8 cellular contexts compared by ENCODE assay signal in genomic region chr7:101244385-101245146, GRCh38. TPM values are rescaled to one million over a fixed set of nuclear protein-coding genes. Genes with fewer than 3 reads are reported as not detected.
DNase-seq lines count a peak whose midpoint lies in the region; ATAC-seq, FAIRE-seq and TF ChIP-seq lines count a peak whose summit lies in the region.

Gene FIS1 (minus strand): TSS chr7:101245081. CDS start chr7:101245004, 77 bp downstream.

- H2BK12ac ChIP-seq in H1 (ENCODE audit: low read depth, low read length) = peak within 1 kb of the TSS; percentile 44; the same call in 1 of the 2 replicates

- H3K9me3 Mint-ChIP-seq in Caco-2 (ENCODE audit: unreplicated experiment) = no peaks in the 10 kb centered on the region

- H3K27ac ChIP-seq in H1 (ENCODE audit: low read depth, low read length) = peak within 1 kb of the TSS; percentile 61; the same call in 1 of the 2 replicates

- TF ChIP-seq POLR2A in H1 (IDR thresholded peaks at IDR 0.05; ENCODE audit: control extremely low read depth in 1 of 2, low read depth in 2 of 2, low read length in 2 of 2) = no peak

- no TSS peak for BruUV-seq in Caco-2 (replicated peaks; lab: Mats Ljungman, UMichigan)

- H2BK5ac ChIP-seq in H1 (ENCODE audit: low read depth, low read length) = peak within 1 kb of the TSS; percentile 97

- H3K27ac Mint-ChIP-seq in Caco-2 (ENCODE audit: unreplicated experiment) = peak within 1 kb of the TSS; percentile 93

- 0 out of 2 replicates have a peak within 1 kb of the TSS, but pooled peaks have one; percentile 95 for H2BK15ac ChIP-seq in H1 (ENCODE audit: low read length)

- H4K8ac ChIP-seq in H1 (ENCODE audit: extremely low read depth, insufficient read depth, low read length) = peak within 1 kb of the TSS; percentile 88

- 3% methylated on average over 45 of the region's 45 CpGs; no CpG with 5 or more reads in 1 of the 2 experiments for WGBS in H1 (ENCODE audit: extremely low coverage in 1 of 2, insufficient coverage in 1 of 2, insufficient read length in 1 of 2, insufficient replicate concordance in 2 of 2, low coverage in 1 of 2, low lambda C conversion rate in 2 of 2, missing lambda C conversion rate in 1 of 2), 2 experiments

- H3K9me3 ChIP-seq in Caco-2 (no peaks in the 10 kb centered on the region), H1 (ENCODE audit: insufficient read depth in 2 of 2, low read depth in 1 of 2, low read length in 1 of 2) (no peaks in the 10 kb centered on the region)

- peak within 1 kb of the TSS in 3 of 4 experiments; percentile 57 to 63 (median 63); a peak in 6 of 7 replicates for H3K9ac ChIP-seq in H1 (replicated peaks in 1 of 4; ENCODE audit: extremely low read depth in 1 of 4, low read depth in 3 of 4, low read length in 3 of 4)

- H3K4me2 ChIP-seq in H1 (ENCODE audit: insufficient read depth in 1 of 2, low read depth in 2 of 2, low read length in 2 of 2) = peak within 1 kb of the TSS; percentile 65 to 99

- H2BK20ac ChIP-seq in H1 (ENCODE audit: low read length) = no peak within 1 kb of the TSS

- TF ChIP-seq CTCF in Caco-2 (IDR thresholded peaks at IDR 0.05; ENCODE audit: insufficient read depth in 1 of 2, low read depth in 1 of 2, low read length in 1 of 2, severe bottlenecking in 1 of 2, unreplicated experiment in 1 of 2) (peak in 1 of 2 experiments; percentile 95), H1 (IDR thresholded peaks at IDR 0.05; ENCODE audit: control extremely low read depth in 1 of 3, insufficient read depth in 1 of 3, low read depth in 1 of 3, low read length in 3 of 3) (peak in 1 of 3 experiments; percentile 83; a peak in 2 of 4 replicates)

- H3K27me3 ChIP-seq in Caco-2 (replicated peaks; ENCODE audit: control insufficient read depth, insufficient read depth, low read length) = no peaks in the 10 kb centered on the region
- no peaks in the 10 kb centered on the region for H3K27me3 ChIP-seq in H1 (replicated peaks in 1 of 4; ENCODE audit: control insufficient read depth in 3 of 4, extremely low read depth in 1 of 4, insufficient read depth in 3 of 4, low read length in 3 of 4)

- peaks cover 0 to 39% of the 10 kb centered on the region in 2 experiments; a peak in 1 of 4 replicates for H3K79me2 ChIP-seq in H1 (ENCODE audit: control insufficient read depth in 1 of 2, insufficient read depth in 2 of 2, low read length in 2 of 2)

- peak within 1 kb of the TSS; percentile 97 for H4K5ac ChIP-seq in H1 (ENCODE audit: insufficient read length, low read depth, low read length)

- no peaks in the 10 kb centered on the region; the same call in none of the 2 replicates for H3K36me3 ChIP-seq in Caco-2 (ENCODE audit: control insufficient read depth, insufficient read depth, low read length)
- peaks cover 0 to 4% (median 0%) of the 10 kb centered on the region in 4 experiments; a peak in 2 of 8 replicates for H3K36me3 ChIP-seq in H1 (ENCODE audit: control insufficient read depth in 2 of 4, insufficient read depth in 4 of 4, low read length in 3 of 4)

- H3K4me1 ChIP-seq in Caco-2 (peaks cover 13% of the 10 kb centered on the region; the same call in 1 of the 2 replicates), H1 (replicated peaks in 1 of 4; ENCODE audit: control insufficient read depth in 3 of 4, insufficient read depth in 4 of 4, low read length in 3 of 4) (peaks cover 0 to 6% (median 3%) of the 10 kb centered on the region in 4 experiments; a peak in 5 of 7 replicates)

- FAIRE-seq in H1 (lab: Jason Lieb, UNC) = no peak

- peak; percentile 82 for ATAC-seq in GM21360 (IDR thresholded peaks at IDR 0.05; ENCODE audit: unreplicated experiment)

- DNase-seq in Caco-2 = peak; percentile 94 to 95
- peak; percentile 89 for DNase-seq in HT1080 (ENCODE audit: low read depth)
- DNase-seq in NOMO-1 treated with DMSO at 0.1 percent for 48 hours (lab: John Stamatoyannopoulos, UW; ENCODE audit: unreplicated experiment) = peak; percentile 99
- DNase-seq in activated CD8-positive, alpha-beta memory T cell treated with anti-CD3 and anti-CD28 coated beads for 48 hours (ENCODE audit: low read depth in 2 of 3, low spot score in 2 of 3) = peak; percentile 87 to 95 (median 88)
- DNase-seq in H1 (ENCODE audit: low read depth in 1 of 2, low spot score in 2 of 2) = peak; percentile 76 to 98
- peak; percentile 98 for DNase-seq in mesenteric fat pad (ENCODE audit: low spot score)
- DNase-seq in stimulated activated CD8-positive, alpha-beta memory T cell treated with anti-CD3 and anti-CD28 coated beads, Interleukin-15, amount 100 ng/mL, for 24 hours (ENCODE audit: low read depth) = peak; percentile 82

- TF ChIP-seq EP300 in H1 (IDR thresholded peaks at IDR 0.05; ENCODE audit: borderline replicate concordance in 1 of 2, low read depth in 2 of 2, low read length in 2 of 2) = no peak

- no peak within 1 kb of the TSS; the same call in 1 of the 2 replicates for H2AK5ac ChIP-seq in H1 (ENCODE audit: low read depth, low read length)

- peaks cover 9% of the 10 kb centered on the region for H3K23me2 ChIP-seq in H1 (ENCODE audit: low read depth, low read length)

- TF ChIP-seq RAD21 in H1 (IDR thresholded peaks at IDR 0.05 in 1 of 2, conservative IDR thresholded peaks at IDR 0.05 in 1 of 2; ENCODE audit: low read depth in 2 of 2, low read length in 2 of 2) = no peak; a peak in 1 of 4 replicates

- H4K91ac ChIP-seq in H1 (replicated peaks; ENCODE audit: insufficient read length, low read length) = peak within 1 kb of the TSS; percentile 31

- no peaks in the 10 kb centered on the region for H3K27me3 Mint-ChIP-seq in Caco-2 (ENCODE audit: insufficient read depth, unreplicated experiment)

- peak within 1 kb of the TSS; percentile 92 for H3K4me3 Mint-ChIP-seq in Caco-2 (ENCODE audit: unreplicated experiment)

- H3K14ac ChIP-seq in H1 (ENCODE audit: insufficient read length) = no peak within 1 kb of the TSS

- peaks cover 10% of the 10 kb centered on the region for H3K79me1 ChIP-seq in H1 (ENCODE audit: low read depth, low read length)

- peak within 1 kb of the TSS; percentile 52 for H3K56ac ChIP-seq in H1 (replicated peaks; ENCODE audit: insufficient read length, low read depth, low read length)

- H3K36me3 Mint-ChIP-seq in Caco-2 (ENCODE audit: insufficient read depth, unreplicated experiment) = peaks cover 40% of the 10 kb centered on the region

- H2BK120ac ChIP-seq in H1 (replicated peaks; ENCODE audit: low read depth, low read length) = no peak within 1 kb of the TSS

- H2AFZ ChIP-seq in H1 (ENCODE audit: low read length) = peak within 1 kb of the TSS; percentile 63; the same call in 1 of the 2 replicates

- H3K4ac ChIP-seq in H1 (replicated peaks; ENCODE audit: insufficient read length, low read depth, low read length) = peak within 1 kb of the TSS; percentile 40

- peak within 1 kb of the TSS; percentile 95 for H3K4me3 ChIP-seq in Caco-2 (ENCODE audit: low read depth, low read length)
- peak within 1 kb of the TSS; percentile 80 to 99 (median 98) for H3K4me3 ChIP-seq in H1 (ENCODE audit: extremely low read depth in 1 of 4, insufficient read depth in 2 of 4, low read depth in 3 of 4, low read length in 4 of 4)

- POLR2A ChIA-PET in Caco-2 (lab: Charles Lee) = interaction anchor here (0.7 to 1.4 kb wide), 4 partner anchors 8 to 63 kb away, joined by 3 to 10 read pairs (median 4); partner anchors contain the start of genes PLOD3 and ZNHIT1
- POLR2A ChIA-PET in H1 (lab: Charles Lee; ENCODE audit: partially characterized antibody) = interaction anchor here (0.7 to 4.0 kb wide), 21 partner anchors 7 to 330 kb away, joined by 3 to 28 read pairs (median 4); partner anchors contain the start of genes AP1S1, CLDN15, PLOD3 and ZNHIT1

- H4K20me1 ChIP-seq in H1 (replicated peaks in 1 of 2; ENCODE audit: control insufficient read depth in 1 of 2, insufficient read depth in 2 of 2, low read length in 2 of 2) = peaks cover 0 to 5% of the 10 kb centered on the region in 2 experiments

- no peak within 1 kb of the TSS for H3K23ac ChIP-seq in H1 (ENCODE audit: insufficient read length)

- CTCF ChIA-PET in Caco-2 (lab: Charles Lee) (interaction anchor here (0.6 to 2.3 kb wide), 14 partner anchors 8 to 385 kb away, joined by 3 to 49 read pairs (median 6); partner anchors contain the start of genes PLOD3 and ZNHIT1), H1 (lab: Charles Lee; ENCODE audit: partially characterized antibody) (interaction anchor here (0.7 to 8.2 kb wide), 40 partner anchors 8 to 350 kb away, joined by 3 to 79 read pairs (median 5); partner anchors contain the start of genes MOGAT3, PLOD3, TRIM56 and VGF)

- peak within 1 kb of the TSS; percentile 99 for H3K18ac ChIP-seq in H1 (ENCODE audit: extremely low read depth, low read length)

- intact Hi-C loops in Caco-2 (cut with micrococcal nuclease; ENCODE audit: unreplicated experiment) = loop anchor here (1.0 kb wide), 5 partner anchors 8 to 100 kb away; partner anchors contain the start of gene ZNHIT1

- H3K4me1 Mint-ChIP-seq in Caco-2 (ENCODE audit: low read depth, unreplicated experiment) = peaks cover 10% of the 10 kb centered on the region

TF ChIP-seq in H1, 55 proteins besides CTCF, POLR2A, EP300 and RAD21 (continues in another document):
- TF ChIP-seq HDAC6 (IDR thresholded peaks at IDR 0.05; ENCODE audit: low read depth, low read length) (no peak), KDM1A (IDR thresholded peaks at IDR 0.05; ENCODE audit: borderline replicate concordance, low read length) (no peak), NANOG (IDR thresholded peaks at IDR 0.05; ENCODE audit: insufficient read depth, low read depth, low read length, poor library complexity, severe bottlenecking) (no peak), SRF (IDR thresholded peaks at IDR 0.05; ENCODE audit: low read depth, low read length) (no peak), MAFK (IDR thresholded peaks at IDR 0.05; ENCODE audit: low read depth, low read length) (no peak), EGR1 (IDR thresholded peaks at IDR 0.05; ENCODE audit: borderline replicate concordance, low read depth, low read length) (no peak), EZH2 (IDR thresholded peaks at IDR 0.05; ENCODE audit: low read depth, low read length, severe bottlenecking) (no peak), CHD1 (IDR thresholded peaks at IDR 0.05; ENCODE audit: low read depth, low read length) (no peak), YY1 (IDR thresholded peaks at IDR 0.05; ENCODE audit: low read depth, low read length) (peak; percentile 14; the same call in 1 of the 2 replicates)

RNA-seq across cellular contexts. Expression of gene FIS1, which starts in this region (rescaled TPM):
- 97.9 and 99.9 TPM in 2 replicates for total RNA-seq in Caco-2 (2022)
- total RNA-seq in HT1080 (2014; rRNA removed; shearing (Covaris generic)) = 137 and 211 TPM in 2 replicates
- polyA plus RNA-seq in HT1080 (2015; cell fraction: cytosol; rRNA removed) = 152 and 178 TPM in 2 replicates
- 90.4 and 105 TPM in 2 replicates for polyA plus RNA-seq in HT1080 (2015; cell fraction: nucleus; rRNA removed)
- total RNA-seq in H1 (2021; fragmentation: NEBNext Ultra II Directional; extraction: Animal tissue kit (Norgen Biotek cat#: 25700)) = 122 and 128 TPM in 2 replicates
- 195 and 246 TPM in 2 replicates for polyA plus RNA-seq in H1 (2011; rRNA removed)
- 294 TPM for polyA plus RNA-seq in H1 (2011; cell fraction: cytosol; rRNA removed)
- 158 TPM for polyA plus RNA-seq in H1 (2011; cell fraction: nucleus; rRNA removed)
- 116 to 183 TPM (median 179 TPM) in 4 replicates for polyA plus RNA-seq in H1 (2012, experiment 1 of 2)
- 229 TPM for polyA plus RNA-seq in H1 (2012, experiment 2 of 2)
- 101 TPM for polyA plus RNA-seq in H1 (2013, experiment 1 of 2)
- 103 TPM for polyA plus RNA-seq in H1 (2013, experiment 2 of 2)
- polyA minus RNA-seq in H1 (2011; rRNA and poly(A)+ RNA removed) = 58.6 and 63.0 TPM in 2 replicates
- 42.5 TPM for polyA minus RNA-seq in H1 (2011; cell fraction: cytosol; rRNA and poly(A)+ RNA removed)
- polyA minus RNA-seq in H1 (2011; cell fraction: nucleus; rRNA and poly(A)+ RNA removed) = 30.6 TPM
- 219 TPM for total RNA-seq in mesenteric fat pad

Comparison
In these comparisons a context has a peak if more than half of its experiments do, and no peak if none do; other contexts are left out.
1. Peak in every context shown above with its lines: DNase-seq, ATAC-seq, H3K4me3 ChIP-seq and H3K27ac ChIP-seq.